25 cellular contexts compared by ENCODE assay signal in the genomic region with DNA sequence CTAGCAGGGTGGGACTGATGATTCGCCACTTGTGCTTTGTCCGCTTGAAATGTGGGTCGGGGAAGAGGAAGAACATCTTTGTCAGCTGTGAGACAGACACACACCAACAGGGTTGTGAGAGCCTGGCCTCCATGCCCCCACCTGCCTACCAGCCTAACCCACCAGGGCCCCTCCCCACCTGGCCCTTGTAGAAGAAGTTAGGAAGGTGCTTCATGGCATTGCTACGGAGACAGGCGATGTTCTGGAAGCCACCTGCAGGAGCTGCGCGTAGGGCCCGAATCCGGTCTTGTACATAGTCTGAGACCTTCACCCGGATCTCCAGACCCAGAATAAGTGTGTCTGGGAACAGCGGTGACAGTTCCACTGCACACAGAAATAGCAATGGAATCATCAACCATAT. TPM values are rescaled to one million over a fixed set of nuclear protein-coding genes. Genes with fewer than 3 reads are reported as not detected.
A peak's percentile ranks its signal among the peaks of the same experiment; 100 is the strongest.
DNase-seq lines count a peak whose midpoint lies in the region; ATAC-seq and TF ChIP-seq lines count a peak whose summit lies in the region.
"Had no signal": no experiment of that assay in that cellular context is flagged by ENCODE, and none has a peak within 500 bp of the region (broad histone marks: within the 10 kb centered on the region; RNA-seq: fewer than 3 reads in every experiment).

No MANE protein-coding gene starts in this region.

- H3K27me3 Mint-ChIP-seq in activated T-cell treated with anti-CD3 and anti-CD28 coated beads, Interleukin-2, amount 50 U/mL, for 4 hours (ENCODE audit: low read depth) = peaks cover 15% of the 10 kb centered on the region
- H3K27me3 Mint-ChIP-seq in GM23338 (ENCODE audit: insufficient read depth, low read depth, poor library complexity) = peaks cover 38% of the 10 kb centered on the region
- peaks cover 19% of the 10 kb centered on the region for H3K27me3 Mint-ChIP-seq in endothelial cell (ENCODE audit: unreplicated experiment)
- peaks cover 16 to 26% of the 10 kb centered on the region in 2 donors for H3K27me3 Mint-ChIP-seq in stimulated activated naive B cell treated with anti-CD40 and anti-IgM and Interleukin-4, amounts not matched to agents 10 μg/mL and 1 μg/mL and 100 μg/mL, for 72 hours

- peaks cover 44% of the 10 kb centered on the region for H3K4me1 Mint-ChIP-seq in activated T-cell treated with anti-CD3 and anti-CD28 coated beads, Interleukin-2, amount 50 U/mL, for 4 hours (ENCODE audit: low read depth)
- H3K4me1 Mint-ChIP-seq in GM23338 (peaks cover 25% of the 10 kb centered on the region), endothelial cell (ENCODE audit: unreplicated experiment) (peaks cover 24% of the 10 kb centered on the region)
- H3K4me1 Mint-ChIP-seq in stimulated activated naive B cell treated with anti-CD40 and anti-IgM and Interleukin-4, amounts not matched to agents 10 μg/mL and 1 μg/mL and 100 μg/mL, for 72 hours = peaks cover 30 to 61% of the 10 kb centered on the region in 2 donors

- ATAC-seq in activated T-cell treated with anti-CD3 and anti-CD28 coated beads, Interleukin-2, amount 50 U/mL, for 4 hours = no peak
- ATAC-seq in GM23338 = no peak
- ATAC-seq in stimulated activated naive B cell treated with anti-CD40 and anti-IgM and Interleukin-4, amounts not matched to agents 10 μg/mL and 1 μg/mL and 100 μg/mL, for 72 hours (replicated peaks) = no peak
- ATAC-seq: effector memory CD8-positive, alpha-beta T cell; esophagus mucosa; heart left ventricle; lower lobe of right lung; right cardiac atrium; T-helper 17 cell had no signal

- H3K4me3 ChIP-seq in GM23338 = no peak overlapping the region
- H3K4me3 ChIP-seq: cardiac muscle cell, coronary artery, heart left ventricle, lower lobe of right lung, tibial nerve had no signal

- H3K36me3 ChIP-seq in GM23338 (ENCODE audit: insufficient read depth) = no peaks in the 10 kb centered on the region; the same call in 1 of the 2 replicates
- H3K36me3 ChIP-seq: cardiac muscle cell had no signal

- H3K4me1 ChIP-seq in GM23338 (ENCODE audit: insufficient read depth) = peaks cover 14% of the 10 kb centered on the region; the same call in 1 of the 2 replicates

- no peak overlapping the region for H3K4me2 ChIP-seq in GM23338
- H3K4me2 ChIP-seq: KMS-11 had no signal

- peak overlapping the region; percentile 49 for H3K4me3 Mint-ChIP-seq in activated T-cell treated with anti-CD3 and anti-CD28 coated beads, Interleukin-2, amount 50 U/mL, for 4 hours
- H3K4me3 Mint-ChIP-seq in GM23338 (peak overlapping the region; percentile 21; the same call in 1 of the 3 replicates), endothelial cell (ENCODE audit: unreplicated experiment) (peak overlapping the region; percentile 54)
- no peak overlapping the region for H3K4me3 Mint-ChIP-seq in stimulated activated naive B cell treated with anti-CD40 and anti-IgM and Interleukin-4, amounts not matched to agents 10 μg/mL and 1 μg/mL and 100 μg/mL, for 72 hours

- peaks cover 25% of the 10 kb centered on the region for H3K36me3 Mint-ChIP-seq in activated T-cell treated with anti-CD3 and anti-CD28 coated beads, Interleukin-2, amount 50 U/mL, for 4 hours (ENCODE audit: insufficient read depth)
- H3K36me3 Mint-ChIP-seq in GM23338 (ENCODE audit: low read depth) (peaks cover 35% of the 10 kb centered on the region), endothelial cell (ENCODE audit: low read depth, unreplicated experiment) (peaks cover 9% of the 10 kb centered on the region)
- H3K36me3 Mint-ChIP-seq in stimulated activated naive B cell treated with anti-CD40 and anti-IgM and Interleukin-4, amounts not matched to agents 10 μg/mL and 1 μg/mL and 100 μg/mL, for 72 hours = peaks cover 35 to 46% of the 10 kb centered on the region in 2 donors

- H3K27ac Mint-ChIP-seq in GM23338 (no peak overlapping the region), endothelial cell (ENCODE audit: unreplicated experiment) (no peak overlapping the region)
- H3K27ac Mint-ChIP-seq in stimulated activated naive B cell treated with anti-CD40 and anti-IgM and Interleukin-4, amounts not matched to agents 10 μg/mL and 1 μg/mL and 100 μg/mL, for 72 hours = peak overlapping the region; percentile 43
- H3K27ac Mint-ChIP-seq: activated naive CD4-positive, alpha-beta T cell treated with anti-CD3 and anti-CD28 coated beads, Interleukin-2, amount 10 ng/mL, durations not matched to agents 7 days and 5 days; effector memory CD8-positive, alpha-beta T cell; T-helper 17 cell had no signal

- no peak overlapping the region for H2AFZ ChIP-seq in GM23338

- no peak for DNase-seq in activated T-cell treated with anti-CD3 and anti-CD28 coated beads, Interleukin-2, amount 50 U/mL, for 4 hours
- DNase-seq in activated T-cell treated with anti-CD3 and anti-CD28 coated beads, Interleukin-2, amount 50 U/mL, for 1 hour = no peak
- no peak for DNase-seq in GM23338 (ENCODE audit: low spot score)
- DNase-seq in endothelial cell (ENCODE audit: low spot score) = no peak
- DNase-seq in stimulated activated naive B cell treated with anti-CD40 and anti-IgM and Interleukin-4, amounts not matched to agents 10 μg/mL and 1 μg/mL and 100 μg/mL, for 72 hours = no peak
- DNase-seq in HK-2 (ENCODE audit: unreplicated experiment) = no peak
- DNase-seq in NCI-H2029 (lab: John Stamatoyannopoulos, UW) = no peak
- DNase-seq: activated naive CD4-positive, alpha-beta T cell treated with anti-CD3 and anti-CD28 coated beads, Interleukin-2, amount 10 ng/mL, durations not matched to agents 7 days and 5 days; effector memory CD8-positive, alpha-beta T cell; foreskin fibroblast; heart left ventricle; lower lobe of right lung; MM.1S; NCI-H2081 treated with DMSO at 0.1 percent for 48 hours; NCI-H774; right cardiac atrium; RPMI8226; stimulated activated CD4-positive, alpha-beta T cell treated with anti-CD3 and anti-CD28 coated beads, Interleukin-2, amount 100 ng/mL, for 24 hours; T-helper 17 cell had no signal

- H3F3A ChIP-seq in GM23338 (replicated peaks; ENCODE audit: low read depth) = peaks cover 11% of the 10 kb centered on the region

- H4K20me1 ChIP-seq in GM23338 (replicated peaks; ENCODE audit: insufficient read depth) = peaks cover 7% of the 10 kb centered on the region; the same call in 1 of the 2 replicates

- H3K27me3 ChIP-seq in GM23338 (ENCODE audit: insufficient read depth) = peaks cover 52% of the 10 kb centered on the region

- H3K79me2 ChIP-seq in GM23338 (replicated peaks; ENCODE audit: insufficient read depth) = no peaks in the 10 kb centered on the region

- no peaks in the 10 kb centered on the region for H3K9me3 Mint-ChIP-seq in activated T-cell treated with anti-CD3 and anti-CD28 coated beads, Interleukin-2, amount 50 U/mL, for 4 hours
- H3K9me3 Mint-ChIP-seq in GM23338 (no peaks in the 10 kb centered on the region; the same call in 2 of the 3 replicates), endothelial cell (ENCODE audit: unreplicated experiment) (no peaks in the 10 kb centered on the region)
- no peaks in the 10 kb centered on the region for H3K9me3 Mint-ChIP-seq in stimulated activated naive B cell treated with anti-CD40 and anti-IgM and Interleukin-4, amounts not matched to agents 10 μg/mL and 1 μg/mL and 100 μg/mL, for 72 hours
- H3K9me3 Mint-ChIP-seq: activated naive CD4-positive, alpha-beta T cell treated with anti-CD3 and anti-CD28 coated beads, Interleukin-2, amount 10 ng/mL, durations not matched to agents 7 days and 5 days; effector memory CD8-positive, alpha-beta T cell had no signal

- no peaks in the 10 kb centered on the region for H3K9me2 ChIP-seq in GM23338 (ENCODE audit: insufficient read depth)

- TF ChIP-seq CTCF in GM23338 (conservative IDR thresholded peaks at IDR 0.05; ENCODE audit: low read depth in 2 of 2) (no peak), endothelial cell (IDR thresholded peaks at IDR 0.05; ENCODE audit: unreplicated experiment) (no peak)

- H3K27ac ChIP-seq in GM23338 (ENCODE audit: low read depth) = no peak overlapping the region
- H3K27ac ChIP-seq: cardiac muscle cell, coronary artery, heart left ventricle, HL-60, KMS-11, lower lobe of right lung, tibial nerve had no signal

TF ChIP-seq in GM23338, 12 proteins besides CTCF, POLR2A, EP300 and RAD21 (continues in another document):
- no peak for TF ChIP-seq STAT1 (IDR thresholded peaks at IDR 0.05; ENCODE audit: unreplicated experiment)
- no peak for TF ChIP-seq EZH2phosphoT487 (IDR thresholded peaks at IDR 0.05; ENCODE audit: unreplicated experiment)
- TF ChIP-seq ZNF114 (CRISPR knock-in tag; IDR thresholded peaks at IDR 0.05) = no peak
- no peak for TF ChIP-seq CREB1 (CRISPR knock-in tag; IDR thresholded peaks at IDR 0.05; ENCODE audit: low read depth)

RNA-seq across cellular contexts. Expression of gene METTL1, which starts 2.3 kb away (rescaled TPM):
- 100 to 1,000 TPM in 2 of 3 donors, 10 to 100 TPM in 1; 98.5 to 105 (median 104) TPM for total RNA-seq in activated T-cell treated with anti-CD3 and anti-CD28 coated beads, Interleukin-2, amount 50 U/mL, for 4 hours
- total RNA-seq in GM23338 (2014; rRNA removed; shearing (Covaris generic)) = 12.2 and 18.9 TPM in 2 replicates
- polyA plus RNA-seq in GM23338 (2016; fragmentation: Nextera tagmentation; extraction: Ambion mirVana) = 39.5 and 47.0 TPM in 2 replicates
- 10.6 TPM for total RNA-seq in endothelial cell (ENCODE audit: unreplicated experiment)

RNA-seq across cellular contexts. Expression of gene CYP27B1, which starts 2.7 kb away (rescaled TPM):
- total RNA-seq in activated T-cell treated with anti-CD3 and anti-CD28 coated beads, Interleukin-2, amount 50 U/mL, for 4 hours = 10 to 100 TPM; 18.4 to 19.6 (median 19.5) TPM
- 2.7 and 6.8 TPM in 2 replicates for total RNA-seq in GM23338 (2014; rRNA removed; shearing (Covaris generic))
- 0.83 and 1.1 TPM in 2 replicates for polyA plus RNA-seq in GM23338 (2016; fragmentation: Nextera tagmentation; extraction: Ambion mirVana)
- 1.4 TPM for total RNA-seq in endothelial cell (ENCODE audit: unreplicated experiment)

RNA-seq across cellular contexts. Expression of gene EEF1AKMT3, which starts 2.8 kb away (rescaled TPM):
- 1 to 10 TPM; 1.6 to 4.9 (median 2.0) TPM for total RNA-seq in activated T-cell treated with anti-CD3 and anti-CD28 coated beads, Interleukin-2, amount 50 U/mL, for 4 hours
- 3.0 and 5.3 TPM in 2 replicates for total RNA-seq in GM23338 (2014; rRNA removed; shearing (Covaris generic))
- polyA plus RNA-seq in GM23338 (2016; fragmentation: Nextera tagmentation; extraction: Ambion mirVana) = 1.3 and 1.7 TPM in 2 replicates
- total RNA-seq in endothelial cell (ENCODE audit: unreplicated experiment) = 8.6 TPM

RNA-seq across cellular contexts. Expression of gene TSFM, which starts 13.0 kb away (rescaled TPM):
- total RNA-seq in activated T-cell treated with anti-CD3 and anti-CD28 coated beads, Interleukin-2, amount 50 U/mL, for 4 hours = 10 to 100 TPM; 65.0 to 78.5 (median 74.5) TPM
- total RNA-seq in GM23338 (2014; rRNA removed; shearing (Covaris generic)) = 29.5 and 30.9 TPM in 2 replicates
- 41.7 and 43.1 TPM in 2 replicates for polyA plus RNA-seq in GM23338 (2016; fragmentation: Nextera tagmentation; extraction: Ambion mirVana)
- 25.8 TPM for total RNA-seq in endothelial cell (ENCODE audit: unreplicated experiment)

RNA-seq across cellular contexts. Expression of gene MARCHF9, which starts 14.7 kb away (rescaled TPM):
- total RNA-seq in activated T-cell treated with anti-CD3 and anti-CD28 coated beads, Interleukin-2, amount 50 U/mL, for 4 hours = 10 to 100 TPM; 15.7 to 17.6 (median 17.3) TPM
- total RNA-seq in GM23338 (2014; rRNA removed; shearing (Covaris generic)) = 2.9 and 3.5 TPM in 2 replicates
- polyA plus RNA-seq in GM23338 (2016; fragmentation: Nextera tagmentation; extraction: Ambion mirVana) = 3.1 and 3.3 TPM in 2 replicates
- 2.3 TPM for total RNA-seq in endothelial cell (ENCODE audit: unreplicated experiment)

Comparison
In these comparisons a context has a peak if more than half of its experiments do, and no peak if none do; other contexts are left out.
1. H3K4me3 Mint-ChIP-seq: peak in activated T-cell treated with anti-CD3 and anti-CD28 coated beads, Interleukin-2, amount 50 U/mL, for 4 hours (single experiment), GM23338 (single experiment) and endothelial cell (single experiment); none in stimulated activated naive B cell treated with anti-CD40 and anti-IgM and Interleukin-4, amounts not matched to agents 10 μg/mL and 1 μg/mL and 100 μg/mL, for 72 hours (0 of 2).